Comparison of ENCODE assay signal across 1 cellular context in the genomic region with DNA sequence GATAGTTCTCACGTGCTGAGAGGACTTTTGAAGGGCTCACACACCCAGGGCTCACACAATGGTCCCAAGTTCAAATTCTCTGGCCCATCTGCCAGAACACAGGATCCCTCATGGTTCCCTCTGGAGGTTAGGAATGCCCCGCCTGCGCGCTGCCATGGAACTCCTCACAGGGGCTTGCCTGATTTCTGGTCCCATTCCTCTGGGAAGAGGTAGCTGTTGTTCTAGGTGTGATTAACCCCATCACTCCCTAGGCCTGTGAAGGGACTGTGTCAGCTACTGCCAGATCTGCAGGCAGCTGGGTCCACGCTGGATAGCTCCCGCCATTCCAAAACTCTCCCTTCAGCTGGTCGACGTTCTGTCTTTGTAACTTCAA.
TF ChIP-seq lines count a peak whose summit lies in the region.

No MANE protein-coding gene starts in this region.

TF ChIP-seq in K562, 482 proteins besides CTCF, POLR2A, EP300 and RAD21 (continued from another document):
- TF ChIP-seq ZNF592 (IDR thresholded peaks at IDR 0.05) = 0 out of 2 replicates have a peak, but pooled peaks have one; percentile 28
- no peak for TF ChIP-seq KDM4B (IDR thresholded peaks at IDR 0.05; ENCODE audit: borderline replicate concordance in 2 of 2, low read depth in 1 of 2)
- no peak for TF ChIP-seq POLR2G (IDR thresholded peaks at IDR 0.05; ENCODE audit: low read depth, low read length)
- no peak for TF ChIP-seq ZNF695 (CRISPR knock-in tag; IDR thresholded peaks at IDR 0.05)
- TF ChIP-seq HDAC8 (tag; IDR thresholded peaks at IDR 0.05) = no peak
- no peak for TF ChIP-seq ATF3 (IDR thresholded peaks at IDR 0.05)
- no peak for TF ChIP-seq ATF3 (CRISPR knock-in tag; conservative IDR thresholded peaks at IDR 0.05)
- peak; percentile 58 for TF ChIP-seq L3MBTL2 (IDR thresholded peaks at IDR 0.05)
- TF ChIP-seq TAF1 (IDR thresholded peaks at IDR 0.05; ENCODE audit: control insufficient read depth, extremely low read depth, insufficient read depth, low read length, severe bottlenecking) = no peak
- TF ChIP-seq, protein P1, sequence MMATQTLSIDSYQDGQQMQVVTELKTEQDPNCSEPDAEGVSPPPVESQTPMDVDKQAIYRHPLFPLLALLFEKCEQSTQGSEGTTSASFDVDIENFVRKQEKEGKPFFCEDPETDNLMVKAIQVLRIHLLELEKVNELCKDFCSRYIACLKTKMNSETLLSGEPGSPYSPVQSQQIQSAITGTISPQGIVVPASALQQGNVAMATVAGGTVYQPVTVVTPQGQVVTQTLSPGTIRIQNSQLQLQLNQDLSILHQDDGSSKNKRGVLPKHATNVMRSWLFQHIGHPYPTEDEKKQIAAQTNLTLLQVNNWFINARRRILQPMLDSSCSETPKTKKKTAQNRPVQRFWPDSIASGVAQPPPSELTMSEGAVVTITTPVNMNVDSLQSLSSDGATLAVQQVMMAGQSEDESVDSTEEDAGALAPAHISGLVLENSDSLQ (IDR thresholded peaks at IDR 0.05) = no peak
- TF ChIP-seq, protein P2, sequence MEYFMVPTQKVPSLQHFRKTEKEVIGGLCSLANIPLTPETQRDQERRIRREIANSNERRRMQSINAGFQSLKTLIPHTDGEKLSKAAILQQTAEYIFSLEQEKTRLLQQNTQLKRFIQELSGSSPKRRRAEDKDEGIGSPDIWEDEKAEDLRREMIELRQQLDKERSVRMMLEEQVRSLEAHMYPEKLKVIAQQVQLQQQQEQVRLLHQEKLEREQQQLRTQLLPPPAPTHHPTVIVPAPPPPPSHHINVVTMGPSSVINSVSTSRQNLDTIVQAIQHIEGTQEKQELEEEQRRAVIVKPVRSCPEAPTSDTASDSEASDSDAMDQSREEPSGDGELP (CRISPR knock-in tag; IDR thresholded peaks at IDR 0.05; ENCODE audit: borderline replicate concordance) = peak; percentile 45; the same call in 1 of the 2 replicates
- peak; percentile 18 to 66 for TF ChIP-seq E2F6 (IDR thresholded peaks at IDR 0.05; ENCODE audit: borderline replicate concordance in 1 of 2, extremely low read depth in 1 of 2, insufficient read depth in 1 of 2, insufficient read length in 1 of 2, low read depth in 1 of 2, low read length in 1 of 2, poor library complexity in 1 of 2, severe bottlenecking in 1 of 2)
- TF ChIP-seq CEBPZ (IDR thresholded peaks at IDR 0.05; ENCODE audit: borderline replicate concordance, low read depth, low read length) = no peak
- no peak for TF ChIP-seq ZSCAN32 (CRISPR knock-in tag; IDR thresholded peaks at IDR 0.05)
- 0 out of 2 replicates have a peak, but pooled peaks have one; percentile 13 for TF ChIP-seq BHLHE40 (IDR thresholded peaks at IDR 0.05; ENCODE audit: low read length)
- TF ChIP-seq, protein P3, sequence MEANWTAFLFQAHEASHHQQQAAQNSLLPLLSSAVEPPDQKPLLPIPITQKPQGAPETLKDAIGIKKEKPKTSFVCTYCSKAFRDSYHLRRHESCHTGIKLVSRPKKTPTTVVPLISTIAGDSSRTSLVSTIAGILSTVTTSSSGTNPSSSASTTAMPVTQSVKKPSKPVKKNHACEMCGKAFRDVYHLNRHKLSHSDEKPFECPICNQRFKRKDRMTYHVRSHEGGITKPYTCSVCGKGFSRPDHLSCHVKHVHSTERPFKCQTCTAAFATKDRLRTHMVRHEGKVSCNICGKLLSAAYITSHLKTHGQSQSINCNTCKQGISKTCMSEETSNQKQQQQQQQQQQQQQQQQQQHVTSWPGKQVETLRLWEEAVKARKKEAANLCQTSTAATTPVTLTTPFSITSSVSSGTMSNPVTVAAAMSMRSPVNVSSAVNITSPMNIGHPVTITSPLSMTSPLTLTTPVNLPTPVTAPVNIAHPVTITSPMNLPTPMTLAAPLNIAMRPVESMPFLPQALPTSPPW (CRISPR knock-in tag; IDR thresholded peaks at IDR 0.05) = no peak
TF ChIP-seq in K562: peak in this region for 7.
